ENCODE assay signal across 18 cellular contexts in genomic region chr4:114494257-114494803, GRCh38.
DNase-seq lines count a peak whose midpoint lies in the region; ATAC-seq, FAIRE-seq and TF ChIP-seq lines count a peak whose summit lies in the region.
"Had no signal": no experiment of that assay in that cellular context is flagged by ENCODE, and none has a peak within 500 bp of the region (broad histone marks: within the 10 kb centered on the region; RNA-seq: fewer than 3 reads in every experiment).

No MANE protein-coding gene starts in this region.

- POLR2A ChIA-PET in H1 (lab: Charles Lee; ENCODE audit: partially characterized antibody), result interaction anchor here (0.6 to 3.0 kb wide), 12 partner anchors 7 to 973 kb away, joined by 3 to 26 read pairs (median 6); partner anchors contain the start of gene UGT8

- no peak overlapping the region for H3K4me2 ChIP-seq in H9 (ENCODE audit: insufficient read depth, insufficient read length, low read length)
- H3K4me2 ChIP-seq in KMS-11, result 0 out of 2 replicates have a peak overlapping the region, but pooled peaks have one; percentile 3
- peak overlapping the region in 1 of 2 experiments; percentile 38; a peak in 1 of 4 replicates for H3K4me2 ChIP-seq in H1 (ENCODE audit: insufficient read depth in 1 of 2, low read depth in 2 of 2, low read length in 2 of 2)

- H2AK5ac ChIP-seq in H9 (ENCODE audit: insufficient read length, low read length) (no peak overlapping the region), H1 (ENCODE audit: low read depth, low read length) (no peak overlapping the region)

- no peak overlapping the region for H3K9ac ChIP-seq in H9 (ENCODE audit: extremely low read depth, insufficient read length, low read length)
- H3K9ac ChIP-seq in KMS-11, result no peak overlapping the region
- H3K9ac ChIP-seq in H1 (replicated peaks in 1 of 4; ENCODE audit: extremely low read depth in 1 of 4, low read depth in 3 of 4, low read length in 3 of 4), result no peak overlapping the region
- H3K9ac ChIP-seq in iPS-18a (ENCODE audit: low read length), result no peak overlapping the region

- TF ChIP-seq RAD21 in H1 (IDR thresholded peaks at IDR 0.05 in 1 of 2, conservative IDR thresholded peaks at IDR 0.05 in 1 of 2; ENCODE audit: low read depth in 2 of 2, low read length in 2 of 2), result peak in 1 of 2 experiments; percentile 8; a peak in 1 of 4 replicates

- no peak overlapping the region for H3T11ph ChIP-seq in H9 (ENCODE audit: low read length)

- H3K9me3 ChIP-seq in H9 (ENCODE audit: control insufficient read depth, low read depth, low read length) (no peaks in the 10 kb centered on the region), H1 (ENCODE audit: insufficient read depth in 2 of 2, low read depth in 1 of 2, low read length in 1 of 2) (peaks cover 6 to 16% of the 10 kb centered on the region in 2 experiments), iPS-18a (ENCODE audit: control insufficient read depth, low read depth, low read length) (no peaks in the 10 kb centered on the region), body of pancreas (no peaks in the 10 kb centered on the region), psoas muscle (no peaks in the 10 kb centered on the region)
- H3K9me3 ChIP-seq: MG63 had no signal

- H3K27ac ChIP-seq in H9 (ENCODE audit: insufficient read length, low read depth, low read length), result no peak overlapping the region
- no peak overlapping the region for H3K27ac ChIP-seq in KMS-11
- peak overlapping the region; percentile 81; the same call in 1 of the 2 replicates for H3K27ac ChIP-seq in H1 (ENCODE audit: low read depth, low read length)
- peak overlapping the region; percentile 18 for H3K27ac ChIP-seq in iPS-18a (ENCODE audit: low read length)
- no peak overlapping the region for H3K27ac ChIP-seq in body of pancreas
- no peak overlapping the region for H3K27ac ChIP-seq in psoas muscle

- WGBS in H9 (ENCODE audit: extremely low coverage, insufficient read length, low lambda C conversion rate), result no CpG with 5 or more reads among the region's 2 CpGs
- 78% methylated on average over 2 of the region's 2 CpGs; no CpG with 5 or more reads in 1 of the 2 experiments for WGBS in H1 (ENCODE audit: extremely low coverage in 1 of 2, insufficient coverage in 1 of 2, insufficient read length in 1 of 2, insufficient replicate concordance in 2 of 2, low coverage in 1 of 2, low lambda C conversion rate in 2 of 2, missing lambda C conversion rate in 1 of 2), 2 experiments
- 67 to 69% methylated on average over 2 of the region's 2 CpGs for WGBS in body of pancreas, 2 donors
- WGBS in psoas muscle, 3 donors, result 58 to 63% (median 63%) methylated on average over 2 of the region's 2 CpGs

- H3K79me1 ChIP-seq in H9 (ENCODE audit: insufficient read depth, low read depth, low read length, poor library complexity, severe bottlenecking) (no peaks in the 10 kb centered on the region), H1 (ENCODE audit: low read depth, low read length) (no peaks in the 10 kb centered on the region)

- H2BK120ac ChIP-seq in H9 (ENCODE audit: low read depth, low read length, poor library complexity, severe bottlenecking) (no peak overlapping the region), H1 (replicated peaks; ENCODE audit: low read depth, low read length) (no peak overlapping the region)

- ATAC-seq in body of pancreas (no peak), psoas muscle (no peak)
- ATAC-seq: HepG2 had no signal

- no peak overlapping the region for H2AFZ ChIP-seq in H9 (ENCODE audit: low read length)
- H2AFZ ChIP-seq in KMS-11 (ENCODE audit: low read depth), result no peak overlapping the region
- H2AFZ ChIP-seq in H1 (ENCODE audit: low read length), result no peak overlapping the region

- no peaks in the 10 kb centered on the region for H3K36me3 ChIP-seq in KMS-11 (ENCODE audit: insufficient read depth)
- H3K36me3 ChIP-seq in H1 (ENCODE audit: control insufficient read depth in 2 of 4, insufficient read depth in 4 of 4, low read length in 3 of 4), result peaks cover 0 to 7% (median 3%) of the 10 kb centered on the region in 4 experiments; a peak in 3 of 8 replicates
- no peaks in the 10 kb centered on the region for H3K36me3 ChIP-seq in iPS-18a (ENCODE audit: control insufficient read depth, low read depth, low read length)
- no peaks in the 10 kb centered on the region for H3K36me3 ChIP-seq in body of pancreas (replicated peaks in 1 of 2; ENCODE audit: insufficient read depth in 1 of 2, low read depth in 2 of 2)
- no peaks in the 10 kb centered on the region for H3K36me3 ChIP-seq in psoas muscle (ENCODE audit: insufficient read depth in 1 of 2, low read depth in 1 of 2)
- H3K36me3 ChIP-seq: MG63 had no signal

- intact Hi-C loops in body of pancreas (cut with DNase I) (no loop called here), psoas muscle (cut with DNase I) (no loop called here)

- H4K8ac ChIP-seq in H9 (replicated peaks; ENCODE audit: insufficient read length, low read depth, low read length) (no peak overlapping the region), H1 (ENCODE audit: extremely low read depth, insufficient read depth, low read length) (no peak overlapping the region)

- no peaks in the 10 kb centered on the region for H3K23me2 ChIP-seq in H9 (ENCODE audit: insufficient read length, low read depth, low read length, poor library complexity, severe bottlenecking)
- H3K23me2 ChIP-seq in H1 (ENCODE audit: low read depth, low read length), result no peaks in the 10 kb centered on the region

- H2BK12ac ChIP-seq in H9 (ENCODE audit: insufficient read length, low read depth, low read length) (no peak overlapping the region), H1 (ENCODE audit: low read depth, low read length) (no peak overlapping the region)

- DNase-seq in H9, result peak; percentile 61
- peak in 1 of 2 experiments; percentile 62 for DNase-seq in H1 (ENCODE audit: low read depth in 1 of 2, low spot score in 2 of 2)
- no peak for DNase-seq in mucosa of gallbladder (ENCODE audit: low spot score)
- DNase-seq in body of pancreas, result no peak
- DNase-seq in psoas muscle, result no peak
- DNase-seq: COR-L47, DMS153, HCEC 1CT, MG63, NCI-H1092, NCI-H146, NCI-H2081 treated with DMSO at 0.1 percent for 48 hours, NCI-H2227 treated with DMSO at 0.1 percent for 48 hours, SHP77 treated with DMSO at 0.1 percent for 48 hours had no signal

- H3K27me3 Mint-ChIP-seq in H9 (ENCODE audit: low read depth), result no peaks in the 10 kb centered on the region

- no peak overlapping the region for H3K4ac ChIP-seq in H9 (ENCODE audit: low read depth, low read length)
- no peak overlapping the region for H3K4ac ChIP-seq in H1 (replicated peaks; ENCODE audit: insufficient read length, low read depth, low read length)

- H3K9me3 Mint-ChIP-seq in H9, result peaks cover 24 to 43% of the 10 kb centered on the region in 2 experiments; a peak in 4 of 5 replicates

- TF ChIP-seq CTCF in H9 (conservative IDR thresholded peaks at IDR 0.05) (no peak), KMS-11 (conservative IDR thresholded peaks at IDR 0.05; ENCODE audit: low read depth, low read length) (no peak), H1 (IDR thresholded peaks at IDR 0.05; ENCODE audit: control extremely low read depth in 1 of 3, insufficient read depth in 1 of 3, low read depth in 1 of 3, low read length in 3 of 3) (no peak), body of pancreas (IDR thresholded peaks at IDR 0.05) (no peak), psoas muscle (IDR thresholded peaks at IDR 0.05) (no peak)

- H3K18ac ChIP-seq in H9 (ENCODE audit: insufficient read length, low read depth, low read length), result no peak overlapping the region
- no peak overlapping the region for H3K18ac ChIP-seq in H1 (ENCODE audit: extremely low read depth, low read length)

- H3K27me3 ChIP-seq in H9 (ENCODE audit: insufficient read depth, low read length) (no peaks in the 10 kb centered on the region), KMS-11 (ENCODE audit: insufficient read depth, low read depth) (no peaks in the 10 kb centered on the region), H1 (replicated peaks in 1 of 4; ENCODE audit: control insufficient read depth in 3 of 4, extremely low read depth in 1 of 4, insufficient read depth in 3 of 4, low read length in 3 of 4) (no peaks in the 10 kb centered on the region), iPS-18a (ENCODE audit: control insufficient read depth, insufficient read depth, low read length) (no peaks in the 10 kb centered on the region), body of pancreas (no peaks in the 10 kb centered on the region), psoas muscle (ENCODE audit: insufficient read depth in 3 of 3, low read length in 2 of 3) (no peaks in the 10 kb centered on the region)
- H3K27me3 ChIP-seq: MG63 had no signal

- no peak overlapping the region for H3K14ac ChIP-seq in H9 (ENCODE audit: insufficient read depth, low read length)
- H3K14ac ChIP-seq in H1 (ENCODE audit: insufficient read length), result no peak overlapping the region

- no peaks in the 10 kb centered on the region for H3K79me2 ChIP-seq in H9 (ENCODE audit: insufficient read depth, low read length)
- H3K79me2 ChIP-seq in KMS-11 (ENCODE audit: insufficient read depth, low read depth), result no peaks in the 10 kb centered on the region
- H3K79me2 ChIP-seq in H1 (ENCODE audit: control insufficient read depth in 1 of 2, insufficient read depth in 2 of 2, low read length in 2 of 2), result peaks cover 0 to 4% of the 10 kb centered on the region in 2 experiments; a peak in 1 of 4 replicates

- H4K91ac ChIP-seq in H9 (ENCODE audit: insufficient read length, low read depth, low read length) (no peak overlapping the region), H1 (replicated peaks; ENCODE audit: insufficient read length, low read length) (no peak overlapping the region)

- peak overlapping the region; percentile 59 to 69 for H3K4me3 Mint-ChIP-seq in H9

- no peak overlapping the region for H2BK20ac ChIP-seq in H9 (ENCODE audit: low read depth, low read length, poor library complexity, severe bottlenecking)
- H2BK20ac ChIP-seq in H1 (ENCODE audit: low read length), result no peak overlapping the region

- H4K20me1 ChIP-seq in H9 (ENCODE audit: control insufficient read depth, insufficient read depth, insufficient read length) (no peaks in the 10 kb centered on the region), KMS-11 (ENCODE audit: insufficient read depth) (no peaks in the 10 kb centered on the region), H1 (replicated peaks in 1 of 2; ENCODE audit: control insufficient read depth in 1 of 2, insufficient read depth in 2 of 2, low read length in 2 of 2) (no peaks in the 10 kb centered on the region)

- no peak overlapping the region for H3K4me3 ChIP-seq in KMS-11 (IDR thresholded peaks at IDR 0.05; ENCODE audit: insufficient read depth, low read depth, low read length)
- peak overlapping the region in 3 of 4 experiments; percentile 3 to 42 (median 31); a peak in 4 of 8 replicates for H3K4me3 ChIP-seq in H1 (ENCODE audit: extremely low read depth in 1 of 4, insufficient read depth in 2 of 4, low read depth in 3 of 4, low read length in 4 of 4)
- peak overlapping the region; percentile 25 for H3K4me3 ChIP-seq in iPS-18a (ENCODE audit: low read length)
- no peak overlapping the region for H3K4me3 ChIP-seq in body of pancreas
- H3K4me3 ChIP-seq in psoas muscle, result no peak overlapping the region
- H3K4me3 ChIP-seq: MG63 had no signal

- no peak overlapping the region for H3K23ac ChIP-seq in H9 (ENCODE audit: insufficient read length, low read depth, low read length)
- H3K23ac ChIP-seq in H1 (ENCODE audit: insufficient read length), result no peak overlapping the region

- peaks cover 29 to 39% (median 37%) of the 10 kb centered on the region in 3 experiments for H3K36me3 Mint-ChIP-seq in H9 (ENCODE audit: insufficient read depth in 1 of 3, low read depth in 3 of 3)

- peak overlapping the region; percentile 6 to 99 (median 98); a peak in 6 of 7 replicates for H3K27ac Mint-ChIP-seq in H9

- H3K56ac ChIP-seq in H9 (ENCODE audit: insufficient read length, low read depth, low read length) (no peak overlapping the region), H1 (replicated peaks; ENCODE audit: insufficient read length, low read depth, low read length) (no peak overlapping the region)

- peak in 1 of 2 experiments; percentile 86; a peak in 1 of 3 replicates for TF ChIP-seq EP300 in H1 (IDR thresholded peaks at IDR 0.05; ENCODE audit: borderline replicate concordance in 1 of 2, low read depth in 2 of 2, low read length in 2 of 2)

- H3K4me1 ChIP-seq in H9 (ENCODE audit: insufficient read depth, low read length) (no peaks in the 10 kb centered on the region; the same call in 1 of the 2 replicates), KMS-11 (ENCODE audit: low read depth, poor library complexity, severe bottlenecking) (peaks cover 6% of the 10 kb centered on the region), H1 (replicated peaks in 1 of 4; ENCODE audit: control insufficient read depth in 3 of 4, insufficient read depth in 4 of 4, low read length in 3 of 4) (peaks cover 0 to 4% (median 1%) of the 10 kb centered on the region in 4 experiments; a peak in 2 of 7 replicates), iPS-18a (ENCODE audit: control insufficient read depth, low read depth, low read length) (peaks cover 9% of the 10 kb centered on the region), body of pancreas (no peaks in the 10 kb centered on the region), psoas muscle (no peaks in the 10 kb centered on the region)

- CTCF ChIA-PET in H1 (lab: Charles Lee; ENCODE audit: partially characterized antibody), result interaction anchor here (1.0 kb wide), 1 partner anchor 112 kb away, joined by 3 read pairs; no protein-coding TSS in a partner anchor

- FAIRE-seq in H1 (lab: Jason Lieb, UNC), result peak; percentile 79
- FAIRE-seq: GM19239, HepG2 had no signal

- no peak overlapping the region for H4K5ac ChIP-seq in H9 (ENCODE audit: insufficient read length, low read depth, low read length)
- peak overlapping the region; percentile 99 for H4K5ac ChIP-seq in H1 (ENCODE audit: insufficient read length, low read depth, low read length)

- TF ChIP-seq POLR2A in H1 (IDR thresholded peaks at IDR 0.05; ENCODE audit: control extremely low read depth in 1 of 2, low read depth in 2 of 2, low read length in 2 of 2) (no peak), body of pancreas (IDR thresholded peaks at IDR 0.05) (no peak)

- H2BK15ac ChIP-seq in H9 (ENCODE audit: low read depth, low read length), result no peak overlapping the region
- H2BK15ac ChIP-seq in H1 (ENCODE audit: low read length), result no peak overlapping the region

- H2BK5ac ChIP-seq in H9 (ENCODE audit: insufficient read length, low read length), result no peak overlapping the region
- 0 out of 2 replicates have a peak overlapping the region, but pooled peaks have one; percentile 92 for H2BK5ac ChIP-seq in H1 (ENCODE audit: low read depth, low read length)

- H3K4me1 Mint-ChIP-seq in H9, result peaks cover 52 to 55% of the 10 kb centered on the region in 2 experiments

Comparison
In these comparisons a context has a peak if more than half of its experiments do, and no peak if none do; other contexts are left out.
1. H3K27ac ChIP-seq: peak in H1 (single experiment) and iPS-18a (single experiment); none in H9 (single experiment), KMS-11 (single experiment), body of pancreas (0 of 4) and psoas muscle (single experiment).
2. H3K4me3 ChIP-seq: peak in H1 (3 of 4) and iPS-18a (single experiment); none in KMS-11 (single experiment), body of pancreas (0 of 2) and psoas muscle (single experiment).